ENCODE assay signal across 8 cellular contexts in the genomic region with DNA sequence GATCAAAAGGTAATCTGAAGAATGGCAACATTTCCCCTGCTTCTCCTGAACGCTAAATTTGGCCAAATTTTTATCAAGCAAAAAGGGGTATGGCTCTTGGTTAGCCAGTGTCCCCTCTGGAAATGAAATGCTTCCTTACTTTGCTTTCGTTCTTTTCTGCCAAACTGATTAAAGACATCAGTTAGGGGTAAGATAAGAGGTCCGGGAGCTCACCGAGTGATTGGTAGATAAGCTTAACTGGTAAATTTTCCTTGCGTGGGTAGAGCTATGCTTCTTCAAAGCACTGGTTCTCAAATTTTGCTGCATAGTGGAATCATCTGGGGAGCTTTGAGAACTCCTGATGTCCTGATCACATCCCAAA.
DNase-seq lines count a peak whose midpoint lies in the region; TF ChIP-seq lines count a peak whose summit lies in the region.

No MANE protein-coding gene starts in this region.

- POLR2A ChIA-PET in RWPE1 (lab: Yijun Ruan, JAX; ENCODE audit: low non-redundant PET): no interaction called here

- CTCF ChIA-PET in activated naive CD4-positive, alpha-beta T cell treated with anti-CD3 and anti-CD28 coated beads, Interleukin-2, amount 10 ng/mL, durations not matched to agents 7 days and 5 days (lab: Charles Lee): no interaction called here
- CTCF ChIA-PET in RWPE1 (lab: Yijun Ruan, JAX): no interaction called here

- H3K4me3 ChIP-seq in astrocyte of the cerebellum (ENCODE audit: low read depth, low read length) (peak overlapping the region; percentile 70), lower leg skin (ENCODE audit: low read depth, poor library complexity, severe bottlenecking) (peak overlapping the region; percentile 58)

- no peak overlapping the region; the same call in 1 of the 2 replicates for H3K27ac ChIP-seq in RWPE1

- DNase-seq in activated naive CD4-positive, alpha-beta T cell treated with anti-CD3 and anti-CD28 coated beads, Interleukin-2, amount 10 ng/mL, durations not matched to agents 7 days and 5 days: no peak
- DNase-seq in activated naive CD4-positive, alpha-beta T cell treated with Interleukin-2 at 50 U/mL for 16 hours: no peak
- DNase-seq in astrocyte of the cerebellum (ENCODE audit: low read depth) (no peak), lower leg skin (ENCODE audit: low spot score in 2 of 2) (no peak), type B pancreatic cell (ENCODE audit: extremely low spot score, unreplicated experiment) (no peak), RWPE1 (ENCODE audit: low spot score) (no peak), NCI-H2171 treated with DMSO at 0.1 percent for 48 hours (lab: John Stamatoyannopoulos, UW) (no peak)
- DNase-seq in stimulated activated CD4-positive, alpha-beta T cell treated with anti-CD3 and anti-CD28 coated beads, Interleukin-4, amount 100 ng/mL, for 4 hours: no peak

- H3K36me3 Mint-ChIP-seq in activated naive CD4-positive, alpha-beta T cell treated with anti-CD3 and anti-CD28 coated beads, Interleukin-2, amount 10 ng/mL, durations not matched to agents 7 days and 5 days: no peaks in the 10 kb centered on the region
- no peaks in the 10 kb centered on the region for H3K36me3 Mint-ChIP-seq in type B pancreatic cell

- H3K9me3 Mint-ChIP-seq in activated naive CD4-positive, alpha-beta T cell treated with anti-CD3 and anti-CD28 coated beads, Interleukin-2, amount 10 ng/mL, durations not matched to agents 7 days and 5 days: no peaks in the 10 kb centered on the region
- H3K9me3 Mint-ChIP-seq in type B pancreatic cell: no peaks in the 10 kb centered on the region

- intact Hi-C loops in lower leg skin (cut with DNase I; ENCODE audit: low total_unique reads): no loop called here

- H3K4me1 Mint-ChIP-seq in activated naive CD4-positive, alpha-beta T cell treated with anti-CD3 and anti-CD28 coated beads, Interleukin-2, amount 10 ng/mL, durations not matched to agents 7 days and 5 days: peaks cover 26% of the 10 kb centered on the region
- H3K4me1 Mint-ChIP-seq in type B pancreatic cell (ENCODE audit: unreplicated experiment): peaks cover 20% of the 10 kb centered on the region

- H3K27me3 Mint-ChIP-seq in activated naive CD4-positive, alpha-beta T cell treated with anti-CD3 and anti-CD28 coated beads, Interleukin-2, amount 10 ng/mL, durations not matched to agents 7 days and 5 days: peaks cover 36% of the 10 kb centered on the region
- H3K27me3 Mint-ChIP-seq in type B pancreatic cell: peaks cover 55% of the 10 kb centered on the region

- peak overlapping the region; percentile 90 for H3K4me3 Mint-ChIP-seq in activated naive CD4-positive, alpha-beta T cell treated with anti-CD3 and anti-CD28 coated beads, Interleukin-2, amount 10 ng/mL, durations not matched to agents 7 days and 5 days
- peak overlapping the region; percentile 94 for H3K4me3 Mint-ChIP-seq in type B pancreatic cell

- no peak overlapping the region for H3K27ac Mint-ChIP-seq in activated naive CD4-positive, alpha-beta T cell treated with anti-CD3 and anti-CD28 coated beads, Interleukin-2, amount 10 ng/mL, durations not matched to agents 7 days and 5 days
- peak overlapping the region; percentile 93 for H3K27ac Mint-ChIP-seq in type B pancreatic cell

- TF ChIP-seq POLR2A in lower leg skin (IDR thresholded peaks at IDR 0.05): no peak

- 1% methylated on average over 5 of the region's 5 CpGs for WGBS in lower leg skin, 2 donors

- no peak for TF ChIP-seq CTCF in astrocyte of the cerebellum (IDR thresholded peaks at IDR 0.05; ENCODE audit: low read depth, low read length, missing control alignments)
- TF ChIP-seq CTCF in lower leg skin (IDR thresholded peaks at IDR 0.05): no peak
- TF ChIP-seq CTCF in type B pancreatic cell (conservative IDR thresholded peaks at IDR 0.05): no peak
- no peak for TF ChIP-seq CTCF in RWPE1 (conservative IDR thresholded peaks at IDR 0.05; ENCODE audit: low read depth)

- in situ Hi-C loops in astrocyte of the cerebellum (cut with HindIII; ENCODE audit: low sequenced_read_pairs): no loop called here
